In the genomic region with DNA sequence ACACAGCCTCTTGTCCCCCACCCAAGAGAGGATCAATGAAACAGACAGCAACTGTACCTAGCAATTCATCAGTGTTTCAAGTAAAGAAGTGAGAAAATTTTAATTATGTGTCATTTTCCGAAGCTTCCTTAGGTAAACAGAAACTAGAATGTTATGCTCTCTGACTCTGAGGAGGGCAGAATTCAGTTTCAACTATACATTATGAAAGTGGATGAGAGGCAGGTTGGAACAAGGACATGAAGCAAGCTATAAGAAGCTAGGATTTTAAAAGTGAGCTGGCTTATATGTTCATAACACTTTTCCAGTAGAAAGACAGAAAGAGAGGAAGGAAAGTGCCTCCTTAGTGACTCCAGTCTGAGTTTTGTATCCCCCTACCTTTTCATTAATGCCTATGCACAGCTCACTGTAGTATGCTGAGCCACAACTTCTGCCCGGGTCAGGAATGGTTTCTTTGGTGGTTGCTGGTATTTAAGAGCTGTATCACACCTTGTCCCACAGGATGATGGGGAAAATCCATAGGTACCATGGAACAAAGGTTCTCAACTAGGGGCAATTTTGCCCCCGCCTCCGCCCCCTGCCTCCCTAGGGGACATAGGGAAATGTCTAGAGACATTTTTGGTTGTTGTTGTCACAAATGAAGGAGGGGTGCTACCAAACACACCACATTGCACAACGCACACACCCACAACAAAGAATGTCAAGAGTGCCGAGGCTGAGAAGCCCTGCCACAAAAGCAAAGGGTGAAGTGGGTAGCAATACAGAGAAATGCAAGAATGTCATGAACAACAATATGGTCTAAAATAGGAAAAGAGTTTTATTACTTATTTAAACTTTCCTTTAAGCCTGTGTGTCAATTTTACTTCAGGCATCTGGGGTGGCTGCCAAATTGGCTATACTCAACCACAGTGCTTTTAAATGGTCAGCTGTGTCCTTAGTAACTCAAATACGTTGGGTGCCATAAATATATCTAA, we compare ENCODE assay signal across 8 cellular contexts.
A peak's percentile ranks its signal among the peaks of the same experiment; 100 is the strongest.
DNase-seq lines count a peak whose midpoint lies in the region; ATAC-seq and TF ChIP-seq lines count a peak whose summit lies in the region.

No MANE protein-coding gene starts in this region.

- CTCF ChIA-PET in RWPE1 (lab: Yijun Ruan, JAX) = no interaction called here

- DNase-seq in EH (ENCODE audit: low read depth) = peak; percentile 83
- peak; percentile 46 for DNase-seq in fibroblast of the aortic adventitia (ENCODE audit: low read depth)
- no peak for DNase-seq in RWPE1 (ENCODE audit: low spot score)
- DNase-seq in activated CD4-positive, alpha-beta T cell treated with anti-CD3 and anti-CD28 coated beads for 48 hours = no peak
- no peak for DNase-seq in NCI-H1092 (lab: John Stamatoyannopoulos, UW)
- DNase-seq in DMS114 treated with DMSO at 0.1 percent for 48 hours (lab: John Stamatoyannopoulos, UW; ENCODE audit: unreplicated experiment) = no peak

- H3K4me3 ChIP-seq in fibroblast of the aortic adventitia (ENCODE audit: low read depth, low read length) = no peak overlapping the region

- no peak overlapping the region for H3K27ac ChIP-seq in RWPE1

- POLR2A ChIA-PET in RWPE1 (lab: Yijun Ruan, JAX; ENCODE audit: low non-redundant PET) = no interaction called here

- ATAC-seq in GM21381 (IDR thresholded peaks at IDR 0.05; ENCODE audit: unreplicated experiment) = peak; percentile 89
- ATAC-seq in HG03571 (IDR thresholded peaks at IDR 0.05; ENCODE audit: unreplicated experiment) = peak; percentile 85

- TF ChIP-seq CTCF in fibroblast of the aortic adventitia (IDR thresholded peaks at IDR 0.05; ENCODE audit: insufficient read depth, low read length) (no peak), RWPE1 (conservative IDR thresholded peaks at IDR 0.05; ENCODE audit: low read depth) (no peak)

Comparison
In these comparisons a context has a peak if more than half of its experiments do, and no peak if none do; other contexts are left out.
1. DNase-seq: peak in EH (single experiment) and fibroblast of the aortic adventitia (single experiment); none in RWPE1 (single experiment), activated CD4-positive, alpha-beta T cell treated with anti-CD3 and anti-CD28 coated beads for 48 hours (single experiment), NCI-H1092 (single experiment) and DMS114 treated with DMSO at 0.1 percent for 48 hours (single experiment).